Comparison of ENCODE assay signal across 8 cellular contexts in genomic region chr12:65300679-65301349, GRCh38. TPM values are rescaled to one million over a fixed set of nuclear protein-coding genes. Genes with fewer than 3 reads are reported as not detected.
A peak's percentile ranks its signal among the peaks of the same experiment; 100 is the strongest.
DNase-seq lines count a peak whose midpoint lies in the region; ATAC-seq and TF ChIP-seq lines count a peak whose summit lies in the region.

No MANE protein-coding gene starts in this region.

- H3K9me3 ChIP-seq in HCT116 (ENCODE audit: control insufficient read depth in 1 of 2, insufficient read depth in 1 of 2, low read depth in 1 of 2, low read length in 2 of 2), result no peaks in the 10 kb centered on the region
- H3K9me3 ChIP-seq in WERI-Rb-1 (ENCODE audit: severe bottlenecking), result no peaks in the 10 kb centered on the region
- no peaks in the 10 kb centered on the region for H3K9me3 ChIP-seq in right cardiac atrium (ENCODE audit: control insufficient read depth, low read length)

- no peak for TF ChIP-seq POLR2A in HCT116 (IDR thresholded peaks at IDR 0.05; ENCODE audit: borderline replicate concordance, extremely low read depth, insufficient read depth, insufficient read length)

- RAD21 ChIA-PET in HCT116 (lab: Charles Lee; ENCODE audit: low non-redundant PET in 1 of 2, low total read pairs in 2 of 2, uncharacterized antibody in 2 of 2, unreplicated experiment in 2 of 2), result interaction anchor here in 1 of 2 experiments (0.6 to 0.9 kb wide), 2 partner anchors 222 to 786 kb away, joined by 3 read pairs; no protein-coding TSS in a partner anchor

- WGBS in right cardiac atrium, result 44% methylated on average over 3 of the region's 3 CpGs

- peak; percentile 64 for DNase-seq in ACHN
- DNase-seq in HCT116 (ENCODE audit: low read depth, low spot score), result peak; percentile 54
- DNase-seq in WERI-Rb-1, result peak; percentile 34
- DNase-seq in right cardiac atrium, result no peak
- DNase-seq in activated gamma-delta T cell treated with Interleukin-2 at 50 U/mL for 16 hours, result no peak
- DNase-seq in DMS114 treated with DMSO at 0.1 percent for 48 hours (lab: John Stamatoyannopoulos, UW; ENCODE audit: unreplicated experiment), result no peak
- DNase-seq in stimulated activated naive CD8-positive, alpha-beta T cell treated with anti-CD3 and anti-CD28 coated beads, Interleukin-15, Interleukin-2, amounts not matched to agents 100 U/mL and 50 U/mL, for 24 hours, result no peak
- DNase-seq in activated naive CD4-positive, alpha-beta T cell treated with anti-CD3 and anti-CD28 coated beads, Interleukin-2, amount 50 U/mL, for 72 hours (ENCODE audit: low spot score in 2 of 2), result no peak

- H3K9ac ChIP-seq in HCT116 (ENCODE audit: low read length), result peak overlapping the region; percentile 21; the same call in 1 of the 2 replicates

- H3K36me3 ChIP-seq in HCT116 (ENCODE audit: control insufficient read depth in 1 of 2, insufficient read depth in 2 of 2, low read length in 2 of 2) (no peaks in the 10 kb centered on the region), WERI-Rb-1 (no peaks in the 10 kb centered on the region)

- peak overlapping the region; percentile 66 for H2AFZ ChIP-seq in HCT116 (ENCODE audit: low read depth, low read length, poor library complexity, severe bottlenecking)

- H4K20me1 ChIP-seq in HCT116 (ENCODE audit: insufficient read depth), result no peaks in the 10 kb centered on the region

- peaks cover 0 to 6% of the 10 kb centered on the region in 2 donors for H3K36me3 Mint-ChIP-seq in activated naive CD4-positive, alpha-beta T cell treated with anti-CD3 and anti-CD28 coated beads, Interleukin-2, amount 50 U/mL, for 72 hours

- POLR2A ChIA-PET in HCT116 (lab: Charles Lee), result interaction anchor here (1.2 kb wide), 1 partner anchor 429 kb away, joined by 3 read pairs; no protein-coding TSS in a partner anchor

- in situ Hi-C loops in ACHN (cut with HindIII; ENCODE audit: low pct_ligation_motif_present, low pct_unique_long_range_greater_than_20kb, low sequenced_read_pairs), result loop anchor here (25.0 kb wide), 1 partner anchor 811 kb away; no protein-coding TSS in a partner anchor

- H3K27me3 ChIP-seq in HCT116 (ENCODE audit: insufficient read depth, low read length) (no peaks in the 10 kb centered on the region), WERI-Rb-1 (ENCODE audit: insufficient read depth, low read depth, severe bottlenecking) (no peaks in the 10 kb centered on the region), right cardiac atrium (ENCODE audit: control insufficient read depth, insufficient read depth) (no peaks in the 10 kb centered on the region)

- peak overlapping the region; percentile 32 for H3K4me2 ChIP-seq in HCT116 (ENCODE audit: low read length)

- H3K4me3 ChIP-seq in HCT116 (replicated peaks in 1 of 2; ENCODE audit: low read depth in 1 of 2, low read length in 2 of 2) (no peak overlapping the region), WERI-Rb-1 (ENCODE audit: low read depth, low read length) (no peak overlapping the region), right cardiac atrium (ENCODE audit: low read length) (no peak overlapping the region)

- intact Hi-C loops in HCT116 (cut with micrococcal nuclease), result no loop called here
- intact Hi-C loops in right cardiac atrium (cut with DNase I), result no loop called here

- CTCF ChIA-PET in HCT116 (lab: Charles Lee), result interaction anchor here (0.7 to 2.8 kb wide), 8 partner anchors 11 to 820 kb away, joined by 3 to 7 read pairs (median 3); no protein-coding TSS in a partner anchor

- BruUV-seq in HCT116 (replicated peaks; lab: Mats Ljungman, UMichigan), result no TSS peak

- H3K9me3 Mint-ChIP-seq in activated naive CD4-positive, alpha-beta T cell treated with anti-CD3 and anti-CD28 coated beads, Interleukin-2, amount 50 U/mL, for 72 hours, result no peaks in the 10 kb centered on the region

- H3K27ac ChIP-seq in HCT116 (ENCODE audit: low read depth, low read length), result peak overlapping the region; percentile 49; the same call in 1 of the 2 replicates
- H3K27ac ChIP-seq in WERI-Rb-1, result no peak overlapping the region
- peak overlapping the region; percentile 57 for H3K27ac ChIP-seq in right cardiac atrium (ENCODE audit: low read length)

- no peaks in the 10 kb centered on the region for H3K79me2 ChIP-seq in HCT116 (ENCODE audit: insufficient read depth, low read length)

- ATAC-seq in HCT116 (peak; percentile 94), right cardiac atrium (peak; percentile 71 to 76)
- no peak for ATAC-seq in stimulated activated naive CD8-positive, alpha-beta T cell treated with anti-CD3 and anti-CD28 coated beads, Interleukin-15, Interleukin-2, amounts not matched to agents 100 U/mL and 50 U/mL, for 24 hours
- no peak for ATAC-seq in activated naive CD4-positive, alpha-beta T cell treated with anti-CD3 and anti-CD28 coated beads, Interleukin-2, amount 50 U/mL, for 72 hours

- TF ChIP-seq CTCF in HCT116 (IDR thresholded peaks at IDR 0.05 in 2 of 3, conservative IDR thresholded peaks at IDR 0.05 in 1 of 3; ENCODE audit: borderline replicate concordance in 1 of 3, insufficient read depth in 1 of 3, low read depth in 2 of 3, low read length in 2 of 3), result peak; percentile 28 to 74 (median 70); a peak in 5 of 6 replicates
- peak; percentile 43 for TF ChIP-seq CTCF in WERI-Rb-1 (IDR thresholded peaks at IDR 0.05; ENCODE audit: low read depth, low read length)

- peaks cover 25 to 42% of the 10 kb centered on the region in 2 experiments for H3K4me1 ChIP-seq in HCT116 (ENCODE audit: control insufficient read depth in 1 of 2, insufficient read depth in 2 of 2, low read length in 2 of 2)
- peaks cover 3% of the 10 kb centered on the region for H3K4me1 ChIP-seq in right cardiac atrium (ENCODE audit: control insufficient read depth, insufficient read depth, low read length)

- TF ChIP-seq RAD21 in HCT116 (IDR thresholded peaks at IDR 0.05; ENCODE audit: low read depth), result peak; percentile 33; the same call in 1 of the 2 replicates

- H3K27ac Mint-ChIP-seq in activated naive CD4-positive, alpha-beta T cell treated with anti-CD3 and anti-CD28 coated beads, Interleukin-2, amount 50 U/mL, for 72 hours, result no peak overlapping the region

- H3K9me2 ChIP-seq in HCT116 (ENCODE audit: insufficient read depth), result no peaks in the 10 kb centered on the region; the same call in 1 of the 2 replicates

TF ChIP-seq in HCT116, 20 proteins besides CTCF, POLR2A, EP300 and RAD21 (continues in another document):
- TF ChIP-seq CEBPB (IDR thresholded peaks at IDR 0.05; ENCODE audit: low read depth) (no peak), SP1 (IDR thresholded peaks at IDR 0.05; ENCODE audit: low read depth) (no peak), ATF3 (IDR thresholded peaks at IDR 0.05) (no peak), CBX3 (IDR thresholded peaks at IDR 0.05; ENCODE audit: low read depth) (peak; percentile 76; the same call in 1 of the 2 replicates), JUND (IDR thresholded peaks at IDR 0.05) (no peak), MAX (IDR thresholded peaks at IDR 0.05) (peak; percentile 95), REST (IDR thresholded peaks at IDR 0.05; ENCODE audit: low read depth) (no peak), ELF1 (IDR thresholded peaks at IDR 0.05; ENCODE audit: borderline replicate concordance, low read depth) (0 out of 2 replicates have a peak, but pooled peaks have one; percentile 11), YY1 (IDR thresholded peaks at IDR 0.05; ENCODE audit: extremely low read depth, insufficient replicate concordance, low read depth, low read length) (peak; percentile 41), POLR2AphosphoS5 (IDR thresholded peaks at IDR 0.05; ENCODE audit: low read depth, low read length) (no peak)

RNA-seq across cellular contexts. Expression of gene MSRB3, which starts 22.3 kb away (rescaled TPM):
- total RNA-seq in HCT116 (2021; ENCODE audit: unreplicated experiment) (8.2 TPM), right cardiac atrium (100 to 1,000 TPM; 125 to 210 (median 131) TPM)
- polyA plus RNA-seq in HCT116 (2012), result 2.2 and 4.1 TPM in 2 replicates
- 59.7 TPM for polyA plus RNA-seq in right cardiac atrium
- total RNA-seq in activated naive CD4-positive, alpha-beta T cell treated with anti-CD3 and anti-CD28 coated beads, Interleukin-2, amount 50 U/mL, for 72 hours, result under 1 TPM in 1 of 2 donors, not detected in 1; 0.18 TPM

Comparison
In these comparisons a context has a peak if more than half of its experiments do, and no peak if none do; other contexts are left out.
1. DNase-seq: peak in ACHN (single experiment), HCT116 (single experiment) and WERI-Rb-1 (single experiment); none in right cardiac atrium (0 of 3), activated gamma-delta T cell treated with Interleukin-2 at 50 U/mL for 16 hours (single experiment), DMS114 treated with DMSO at 0.1 percent for 48 hours (single experiment), stimulated activated naive CD8-positive, alpha-beta T cell treated with anti-CD3 and anti-CD28 coated beads, Interleukin-15, Interleukin-2, amounts not matched to agents 100 U/mL and 50 U/mL, for 24 hours (single experiment) and activated naive CD4-positive, alpha-beta T cell treated with anti-CD3 and anti-CD28 coated beads, Interleukin-2, amount 50 U/mL, for 72 hours (0 of 2).
2. ATAC-seq: peak in HCT116 (single experiment) and right cardiac atrium (2 of 2); none in stimulated activated naive CD8-positive, alpha-beta T cell treated with anti-CD3 and anti-CD28 coated beads, Interleukin-15, Interleukin-2, amounts not matched to agents 100 U/mL and 50 U/mL, for 24 hours (single experiment) and activated naive CD4-positive, alpha-beta T cell treated with anti-CD3 and anti-CD28 coated beads, Interleukin-2, amount 50 U/mL, for 72 hours (0 of 2).
3. RNA of gene MSRB3, which starts 22.3 kb away (total RNA-seq): 125 to 210 TPM in right cardiac atrium; 8.2 TPM in HCT116 (single experiment) and 0.18 TPM in activated naive CD4-positive, alpha-beta T cell treated with anti-CD3 and anti-CD28 coated beads, Interleukin-2, amount 50 U/mL, for 72 hours; every median in the first group is over 10 times any median in the second.